9 cellular contexts compared by ENCODE assay signal in the genomic region with DNA sequence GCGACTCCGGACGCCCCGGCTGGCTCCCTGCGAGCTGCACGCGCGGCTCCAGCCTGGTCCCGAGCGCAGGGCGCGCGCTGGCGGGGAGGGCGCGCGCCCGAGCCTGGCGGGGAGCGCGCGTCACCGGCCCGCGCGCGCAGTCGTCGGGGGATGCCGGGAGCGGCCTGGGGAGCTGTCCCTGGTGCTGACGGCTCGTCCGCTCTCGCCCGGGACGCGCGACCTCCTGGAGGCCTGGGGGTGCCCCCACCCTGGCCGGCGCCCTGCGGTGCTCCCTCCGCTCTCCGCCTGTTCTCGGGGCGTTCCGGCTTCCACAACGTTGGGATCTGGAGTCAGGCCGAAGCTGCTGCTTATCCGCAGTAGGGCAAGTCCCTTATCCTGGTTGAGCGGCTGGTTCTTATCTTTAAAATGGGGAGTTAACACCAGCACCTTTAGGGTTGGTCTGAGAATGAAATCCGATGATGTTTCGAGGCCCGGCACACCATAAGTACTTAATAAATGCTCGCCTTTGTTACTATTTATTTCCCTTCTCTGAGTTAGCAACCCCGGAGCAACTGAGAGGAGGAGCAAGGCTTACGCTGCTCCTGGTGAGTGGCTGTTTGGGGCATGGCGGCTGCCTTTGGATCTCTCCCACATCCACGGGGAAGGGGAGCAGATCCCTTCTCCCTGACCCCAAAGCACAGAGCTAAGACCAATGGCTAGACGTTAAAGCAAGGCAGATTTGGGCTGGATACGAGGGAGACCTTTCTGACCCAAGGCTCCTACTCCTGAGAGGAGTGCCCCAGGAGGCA. TPM values are rescaled to one million over a fixed set of nuclear protein-coding genes. Genes with fewer than 3 reads are reported as not detected.
DNase-seq lines count a peak whose midpoint lies in the region; ATAC-seq, FAIRE-seq and TF ChIP-seq lines count a peak whose summit lies in the region.
"Had no signal": no experiment of that assay in that cellular context is flagged by ENCODE, and none has a peak within 500 bp of the region (broad histone marks: within the 10 kb centered on the region; RNA-seq: fewer than 3 reads in every experiment).

Gene FAM163B (minus strand): TSS at position 79 of the 788 bp plus-strand sequence. CDS start 29,166 bp downstream, outside the sequence.

- TF ChIP-seq CTCF in GM12878 (IDR thresholded peaks at IDR 0.05 in 2 of 3, conservative IDR thresholded peaks at IDR 0.05 in 1 of 3; ENCODE audit: control insufficient read depth in 2 of 3, extremely low read depth in 1 of 3, insufficient read depth in 1 of 3, low read depth in 3 of 3, low read length in 3 of 3) (no peak), esophagus muscularis mucosa (IDR thresholded peaks at IDR 0.05) (no peak)

- TF ChIP-seq EP300 in GM12878 (IDR thresholded peaks at IDR 0.05; ENCODE audit: borderline replicate concordance in 1 of 2, control insufficient read depth in 1 of 2, low read depth in 2 of 2, low read length in 2 of 2) (no peak), esophagus muscularis mucosa (IDR thresholded peaks at IDR 0.05) (no peak)

- H3K4me3 ChIP-seq in BLaER1 (no peak within 1 kb of the TSS), GM12878 (no peak within 1 kb of the TSS), esophagus muscularis mucosa (peak within 1 kb of the TSS in 2 of 4 donors; percentile 20 to 34)

- peaks cover 21% of the 10 kb centered on the region for H3K4me1 ChIP-seq in BLaER1
- no peaks in the 10 kb centered on the region for H3K4me1 ChIP-seq in GM12878 (ENCODE audit: control insufficient read depth, insufficient read depth, low read length)
- H3K4me1 ChIP-seq in esophagus muscularis mucosa, result peaks cover 0 to 12% (median 4%) of the 10 kb centered on the region in 4 donors

- H3K4me2 ChIP-seq in BLaER1, result peak within 1 kb of the TSS; percentile 19; the same call in 1 of the 2 replicates
- H3K4me2 ChIP-seq in GM12878 (ENCODE audit: control insufficient read depth, insufficient read depth), result no peak within 1 kb of the TSS

- RAD21 ChIA-PET in GM12878 (lab: Charles Lee; ENCODE audit: unreplicated experiment), result no interaction called here

- H3K36me3 ChIP-seq in BLaER1 (no peaks in the 10 kb centered on the region), GM12878 (ENCODE audit: control insufficient read depth in 2 of 2, insufficient read depth in 2 of 2, low read length in 1 of 2) (no peaks in the 10 kb centered on the region), esophagus muscularis mucosa (no peaks in the 10 kb centered on the region)

- H3K9me3 ChIP-seq in BLaER1, result no peaks in the 10 kb centered on the region
- no peaks in the 10 kb centered on the region for H3K9me3 ChIP-seq in GM12878 (replicated peaks; ENCODE audit: control insufficient read depth, insufficient read depth, low read length)
- no peaks in the 10 kb centered on the region for H3K9me3 ChIP-seq in esophagus muscularis mucosa

- 70% methylated on average over 41 of the region's 61 CpGs for WGBS in GM12878 (ENCODE audit: insufficient coverage, insufficient replicate concordance, low lambda C conversion rate, missing lambda C conversion rate)
- WGBS in esophagus muscularis mucosa, result 46% methylated on average over 11 of the region's 61 CpGs

- SMC1A ChIA-PET in GM12878 (lab: Charles Lee; ENCODE audit: uncharacterized antibody, unreplicated experiment), result no interaction called here

- no peak for TF ChIP-seq POLR2A in GM12878 (IDR thresholded peaks at IDR 0.05; ENCODE audit: low read depth, low read length)
- TF ChIP-seq POLR2A in esophagus muscularis mucosa (IDR thresholded peaks at IDR 0.05; ENCODE audit: low read depth), result no peak

- no peaks in the 10 kb centered on the region for H3K79me2 ChIP-seq in GM12878 (ENCODE audit: control insufficient read depth, insufficient read depth, low read length)

- H3K27me3 ChIP-seq in BLaER1, result peaks cover 54% of the 10 kb centered on the region
- peaks cover 0 to 6% of the 10 kb centered on the region in 2 experiments; a peak in 3 of 4 replicates for H3K27me3 ChIP-seq in GM12878 (replicated peaks in 1 of 2; ENCODE audit: control insufficient read depth in 2 of 2, insufficient read depth in 2 of 2, low read length in 1 of 2)
- H3K27me3 ChIP-seq in esophagus muscularis mucosa, result peaks cover 2 to 100% (median 31%) of the 10 kb centered on the region in 4 donors

- H4K20me1 ChIP-seq in BLaER1 (no peaks in the 10 kb centered on the region), GM12878 (ENCODE audit: control insufficient read depth, insufficient read depth) (no peaks in the 10 kb centered on the region)

- in situ Hi-C loops in GM12878 (cut with MboI), result no loop called here

- POLR2A ChIA-PET in GM12878 (lab: Charles Lee), result no interaction called here

- intact Hi-C loops in GM12878 (cut with micrococcal nuclease; ENCODE audit: unreplicated experiment), result no loop called here
- intact Hi-C loops in left colon (cut with DNase I, micrococcal nuclease), result no loop called here
- intact Hi-C loops in esophagus muscularis mucosa (cut with DNase I), result no loop called here

- TF ChIP-seq RAD21 in GM12878 (IDR thresholded peaks at IDR 0.05; ENCODE audit: insufficient read depth, low read depth, low read length), result no peak

- DNase-seq in NCI-H460 (ENCODE audit: extremely low read depth, low read depth), result peak; percentile 39
- DNase-seq in GM12878 (ENCODE audit: low read depth, low spot score), result no peak
- DNase-seq in left colon, result peak in 1 of 2 donors; percentile 25
- peak; percentile 58 for DNase-seq in stimulated activated naive CD8-positive, alpha-beta T cell treated with anti-CD3 and anti-CD28 coated beads, Interleukin-15, Interleukin-2, amounts not matched to agents 100 U/mL and 50 U/mL, for 24 hours
- DNase-seq in esophagus muscularis mucosa (ENCODE audit: extremely low spot score), result no peak
- DNase-seq in DMS114 treated with DMSO at 0.1 percent for 48 hours (lab: John Stamatoyannopoulos, UW; ENCODE audit: unreplicated experiment), result no peak

- H2AFZ ChIP-seq in GM12878 (ENCODE audit: control insufficient read depth, low read depth, low read length), result no peak within 1 kb of the TSS

- ATAC-seq in GM12878 (no peak), left colon (peak; percentile 71), GM18868 (IDR thresholded peaks at IDR 0.05; ENCODE audit: unreplicated experiment) (no peak)
- no peak for ATAC-seq in stimulated activated naive CD8-positive, alpha-beta T cell treated with anti-CD3 and anti-CD28 coated beads, Interleukin-15, Interleukin-2, amounts not matched to agents 100 U/mL and 50 U/mL, for 24 hours

- BruUV-seq in GM12878 (replicated peaks; lab: Mats Ljungman, UMichigan), result no TSS peak

- H3K27ac ChIP-seq in BLaER1, result no peak within 1 kb of the TSS
- no peak within 1 kb of the TSS for H3K27ac ChIP-seq in GM12878 (ENCODE audit: control insufficient read depth, insufficient read depth)
- no peak within 1 kb of the TSS for H3K27ac ChIP-seq in esophagus muscularis mucosa (replicated peaks in 1 of 4)

- FAIRE-seq in GM12878 (lab: Jason Lieb, UNC), result no peak

- CTCF ChIA-PET in GM12878 (lab: Yijun Ruan, JAX), result no interaction called here

- H3K9ac ChIP-seq in BLaER1, result no peak within 1 kb of the TSS
- H3K9ac ChIP-seq in GM12878 (ENCODE audit: control insufficient read depth, insufficient read depth, low read length), result no peak within 1 kb of the TSS

TF ChIP-seq in GM12878, 131 proteins besides CTCF, POLR2A, EP300 and RAD21:
- no peak for TF ChIP-seq SUPT20H (IDR thresholded peaks at IDR 0.05; ENCODE audit: borderline replicate concordance, control insufficient read depth, low read depth, low read length)
- peak; percentile 74 for TF ChIP-seq REST (IDR thresholded peaks at IDR 0.05; ENCODE audit: low read depth, low read length)

RNA-seq across cellular contexts. Expression of gene FAM163B, which starts in this region (rescaled TPM):
- total RNA-seq in NCI-H460 (2014; rRNA removed; shearing (Covaris generic)), result not detected in 2 replicates
- polyA plus RNA-seq in NCI-H460 (2014; cell fraction: nucleus; rRNA removed), result not detected in 2 replicates
- total RNA-seq in GM12878 (2013; cell fraction: nucleolus; rRNA removed), result not detected in 2 replicates
- not detected in 2 replicates for total RNA-seq in GM12878 (2014; rRNA removed)
- not detected in 2 replicates for total RNA-seq in GM12878 (2014; rRNA removed; fragmentation: Illumina TruSeq; extraction: Trizol)
- total RNA-seq in GM12878 (2021), result not detected in 2 replicates
- polyA plus RNA-seq in GM12878 (2011; ENCODE audit: low read depth), result not detected
- not detected in 2 replicates for polyA plus RNA-seq in GM12878 (2011; rRNA removed)
- not detected in 2 replicates for polyA plus RNA-seq in GM12878 (2011; cell fraction: cytosol; rRNA removed)
- 0.13 and 0.28 TPM in 2 replicates for polyA plus RNA-seq in GM12878 (2011; cell fraction: nucleus; rRNA removed)
- polyA plus RNA-seq in GM12878 (2012), result not detected in 2 replicates
- not detected in 2 replicates for polyA plus RNA-seq in GM12878 (2014; fragmentation: Illumina TruSeq; extraction: Trizol)
- not detected for polyA plus RNA-seq in GM12878 (2014; fragmentation: Nextera tagmentation; extraction: Ambion mirVana)
- polyA plus RNA-seq in GM12878 (2014; rRNA removed), result not detected in 2 replicates
- not detected for polyA plus RNA-seq in GM12878 (2016; fragmentation: Nextera tagmentation; extraction: Ambion mirVana)
- not detected in 2 replicates for polyA minus RNA-seq in GM12878 (2011; rRNA and poly(A)+ RNA removed)
- not detected in 2 replicates for polyA minus RNA-seq in GM12878 (2011; cell fraction: cytosol; rRNA and poly(A)+ RNA removed)
- polyA minus RNA-seq in GM12878 (2011; cell fraction: nucleus; rRNA and poly(A)+ RNA removed), result 0.36 TPM in 1 of 2 replicates, not detected in the other
- total RNA-seq in left colon, result 1 to 10 TPM in 1 of 2 donors, under 1 TPM in 1; 0.27 to 1.2 TPM
- not detected for total RNA-seq in esophagus muscularis mucosa
- total RNA-seq: activated CD8-positive, alpha-beta memory T cell treated with anti-CD3 and anti-CD28 coated beads for 36 hours had no signal

Comparison
In these comparisons a context has a peak if more than half of its experiments do, and no peak if none do; other contexts are left out.
1. Peak in DNase-seq in NCI-H460; RNA of the gene not detected or under 1 TPM.